8 cellular contexts compared by ENCODE assay signal in the genomic region with DNA sequence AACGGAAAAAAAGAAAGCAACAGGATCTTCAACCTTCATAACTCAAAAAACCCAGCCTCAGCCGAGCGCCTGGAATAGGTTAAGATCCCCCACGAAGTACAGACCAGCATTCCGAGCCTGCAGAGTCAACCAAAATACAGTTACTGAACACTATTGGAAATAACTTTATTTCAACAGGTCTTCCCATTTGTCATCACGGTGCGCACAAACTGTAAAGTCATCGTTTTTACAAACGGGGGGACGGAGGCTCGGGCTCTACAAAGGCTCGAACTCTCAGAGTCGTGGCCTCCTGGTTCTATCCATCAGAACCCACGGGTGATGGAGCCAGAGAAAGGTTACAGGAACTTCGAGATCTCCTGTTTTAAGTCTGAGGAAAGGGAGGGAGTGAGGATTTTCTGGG. TPM values are rescaled to one million over a fixed set of nuclear protein-coding genes. Genes with fewer than 3 reads are reported as not detected.
A peak's percentile ranks its signal among the peaks of the same experiment; 100 is the strongest.
DNase-seq lines count a peak whose midpoint lies in the region; ATAC-seq and TF ChIP-seq lines count a peak whose summit lies in the region.

No MANE protein-coding gene starts in this region.

- H3K4me3 ChIP-seq in BLaER1 treated with 17β-estradiol and CSF1 and Interleukin-3, amounts not matched to agents 10 nM and 100 nM, result peak overlapping the region; percentile 84 to 98 (median 92)
- H3K4me3 ChIP-seq in HUES64 (ENCODE audit: low read length) (peak overlapping the region; percentile 81), iPS-18a (ENCODE audit: low read length) (peak overlapping the region; percentile 83)

- peaks cover 38% of the 10 kb centered on the region for H3K4me1 Mint-ChIP-seq in activated naive CD8-positive, alpha-beta T cell (ENCODE audit: low read depth)

- peak overlapping the region; percentile 95 to 100 (median 99) for H3K27ac ChIP-seq in BLaER1 treated with 17β-estradiol and CSF1 and Interleukin-3, amounts not matched to agents 10 nM and 100 nM
- H3K27ac ChIP-seq in HUES64 (ENCODE audit: low read depth, low read length) (peak overlapping the region; percentile 98), iPS-18a (ENCODE audit: low read length) (peak overlapping the region; percentile 99)

- no peaks in the 10 kb centered on the region for H3K27me3 Mint-ChIP-seq in activated naive CD8-positive, alpha-beta T cell

- peaks cover 33 to 50% (median 44%) of the 10 kb centered on the region in 10 experiments for H3K4me1 ChIP-seq in BLaER1 treated with 17β-estradiol and CSF1 and Interleukin-3, amounts not matched to agents 10 nM and 100 nM
- peaks cover 20% of the 10 kb centered on the region for H3K4me1 ChIP-seq in HUES64 (ENCODE audit: insufficient read depth, low read length)
- H3K4me1 ChIP-seq in iPS-18a (ENCODE audit: control insufficient read depth, low read depth, low read length), result peaks cover 16% of the 10 kb centered on the region

- peaks cover 2% of the 10 kb centered on the region for H3K36me3 Mint-ChIP-seq in activated naive CD8-positive, alpha-beta T cell

- ATAC-seq in HG02763 (IDR thresholded peaks at IDR 0.05; ENCODE audit: unreplicated experiment), result no peak

- H3K9me3 ChIP-seq in BLaER1 treated with 17β-estradiol and CSF1 and Interleukin-3, amounts not matched to agents 10 nM and 100 nM (replicated peaks in 1 of 11), result peaks cover 0 to 2% (median under 1%) of the 10 kb centered on the region in 11 experiments; a peak in 9 of 22 replicates
- H3K9me3 ChIP-seq in HUES64 (ENCODE audit: insufficient read depth, low read depth, low read length), result no peaks in the 10 kb centered on the region
- no peaks in the 10 kb centered on the region for H3K9me3 ChIP-seq in iPS-18a (ENCODE audit: control insufficient read depth, low read depth, low read length)

- peaks cover 53 to 56% (median 55%) of the 10 kb centered on the region in 11 experiments for H4K20me1 ChIP-seq in BLaER1 treated with 17β-estradiol and CSF1 and Interleukin-3, amounts not matched to agents 10 nM and 100 nM

- peak overlapping the region; percentile 99 for H3K27ac Mint-ChIP-seq in activated naive CD8-positive, alpha-beta T cell

- peak overlapping the region; percentile 81 to 98 (median 90) for H3K4me2 ChIP-seq in BLaER1 treated with 17β-estradiol and CSF1 and Interleukin-3, amounts not matched to agents 10 nM and 100 nM

- DNase-seq in stimulated activated CD4-positive, alpha-beta T cell treated with anti-CD3 and anti-CD28 coated beads, Interleukin-4, amount 100 ng/mL, for 4 hours, result peak; percentile 12 to 13
- DNase-seq in GM10266 (ENCODE audit: extremely low spot score) (no peak), NCI-H128 (lab: John Stamatoyannopoulos, UW; ENCODE audit: unreplicated experiment) (no peak)

- peaks cover 10 to 47% (median 38%) of the 10 kb centered on the region in 11 experiments; a peak in 21 of 22 replicates for H3K36me3 ChIP-seq in BLaER1 treated with 17β-estradiol and CSF1 and Interleukin-3, amounts not matched to agents 10 nM and 100 nM
- H3K36me3 ChIP-seq in HUES64 (ENCODE audit: insufficient read depth, low read length) (peaks cover 7% of the 10 kb centered on the region; the same call in 1 of the 2 replicates), iPS-18a (ENCODE audit: control insufficient read depth, low read depth, low read length) (no peaks in the 10 kb centered on the region)

- peak overlapping the region; percentile 91 to 99 (median 98) for H3K9ac ChIP-seq in BLaER1 treated with 17β-estradiol and CSF1 and Interleukin-3, amounts not matched to agents 10 nM and 100 nM
- peak overlapping the region; percentile 99 for H3K9ac ChIP-seq in HUES64 (ENCODE audit: low read depth, low read length)
- peak overlapping the region; percentile 87 for H3K9ac ChIP-seq in iPS-18a (ENCODE audit: low read length)

- no peaks in the 10 kb centered on the region for H3K27me3 ChIP-seq in BLaER1 treated with 17β-estradiol and CSF1 and Interleukin-3, amounts not matched to agents 10 nM and 100 nM
- H3K27me3 ChIP-seq in HUES64 (ENCODE audit: insufficient read depth, low read length), result no peaks in the 10 kb centered on the region
- no peaks in the 10 kb centered on the region for H3K27me3 ChIP-seq in iPS-18a (ENCODE audit: control insufficient read depth, insufficient read depth, low read length)

- no peaks in the 10 kb centered on the region for H3K9me3 Mint-ChIP-seq in activated naive CD8-positive, alpha-beta T cell (ENCODE audit: low read depth)

- peak overlapping the region; percentile 96 for H3K4me3 Mint-ChIP-seq in activated naive CD8-positive, alpha-beta T cell

- TF ChIP-seq CTCF in GM10266 (IDR thresholded peaks at IDR 0.05; ENCODE audit: control insufficient read depth, insufficient read depth, low read depth, missing control alignments), result no peak

- WGBS in HUES64, result under 1% methylated on average over 15 of the region's 15 CpGs

RNA-seq across cellular contexts. Expression of gene YWHAE, which starts 1.1 kb away (rescaled TPM):
- 898 TPM for polyA plus RNA-seq in HUES64 (2013, experiment 1 of 2)
- 937 TPM for polyA plus RNA-seq in HUES64 (2013, experiment 2 of 2)

RNA-seq across cellular contexts. Expression of gene CRK, which starts 57.1 kb away (rescaled TPM):
- 41.3 TPM for polyA plus RNA-seq in HUES64 (2013, experiment 1 of 2)
- 38.9 TPM for polyA plus RNA-seq in HUES64 (2013, experiment 2 of 2)

Comparison
In these comparisons a context has a peak if more than half of its experiments do, and no peak if none do; other contexts are left out.
1. DNase-seq: peak in stimulated activated CD4-positive, alpha-beta T cell treated with anti-CD3 and anti-CD28 coated beads, Interleukin-4, amount 100 ng/mL, for 4 hours (2 of 2); none in GM10266 (single experiment) and NCI-H128 (single experiment).
2. Peak in every context shown above with its lines, with median percentiles within 50 percentile points of each other: H3K27ac ChIP-seq, H3K4me3 ChIP-seq and H3K9ac ChIP-seq.